11 cellular contexts compared by ENCODE assay signal in genomic region chr4:76211769-76212168, GRCh38. TPM values are rescaled to one million over a fixed set of nuclear protein-coding genes. Genes with fewer than 3 reads are reported as not detected.
DNase-seq lines count a peak whose midpoint lies in the region; ATAC-seq and TF ChIP-seq lines count a peak whose summit lies in the region.
"Had no signal": no experiment of that assay in that cellular context is flagged by ENCODE, and none has a peak within 500 bp of the region (broad histone marks: within the 10 kb centered on the region; RNA-seq: fewer than 3 reads in every experiment).

No MANE protein-coding gene starts in this region.

- peaks cover 50 to 74% (median 71%) of the 10 kb centered on the region in 3 donors for H3K4me1 Mint-ChIP-seq in CD8-positive, alpha-beta memory T cell

- no peak overlapping the region for H3K27ac ChIP-seq in CD8-positive, alpha-beta memory T cell (ENCODE audit: low read depth, low read length)
- H3K27ac ChIP-seq in ascending aorta = peak overlapping the region; percentile 97 to 99

- ATAC-seq in GM21737 (IDR thresholded peaks at IDR 0.05; ENCODE audit: unreplicated experiment) = no peak
- ATAC-seq in activated naive CD4-positive, alpha-beta T cell treated with anti-CD3 and anti-CD28 coated beads, Interleukin-2, amount 50 U/mL, for 72 hours = no peak
- no peak for ATAC-seq in HG03135 (IDR thresholded peaks at IDR 0.05; ENCODE audit: unreplicated experiment)
- ATAC-seq: HCT116 had no signal

- TF ChIP-seq CTCF in ascending aorta (IDR thresholded peaks at IDR 0.05) = no peak

- CTCF ChIA-PET in CD8-positive, alpha-beta memory T cell (lab: Charles Lee) = interaction anchor here (8.6 kb wide), 1 partner anchor 32 kb away, joined by 32 read pairs; no protein-coding TSS in a partner anchor

- H3K4me3 ChIP-seq in CD8-positive, alpha-beta memory T cell (ENCODE audit: low read length) = no peak overlapping the region
- peak overlapping the region; percentile 92 to 97 for H3K4me3 ChIP-seq in ascending aorta
- peak overlapping the region; percentile 72 for H3K4me3 ChIP-seq in skeletal muscle cell (ENCODE audit: low read depth, low read length)

- peak overlapping the region in 7 of 8 donors; percentile 52 to 97 (median 69) for H3K27ac Mint-ChIP-seq in CD8-positive, alpha-beta memory T cell
- no peak overlapping the region for H3K27ac Mint-ChIP-seq in activated naive CD4-positive, alpha-beta T cell treated with anti-CD3 and anti-CD28 coated beads, Interleukin-2, amount 50 U/mL, for 72 hours

- no peaks in the 10 kb centered on the region for H3K27me3 ChIP-seq in CD8-positive, alpha-beta memory T cell (ENCODE audit: insufficient read depth, low read length, poor library complexity, severe bottlenecking)
- no peaks in the 10 kb centered on the region for H3K27me3 ChIP-seq in ascending aorta

- H3K36me3 ChIP-seq in CD8-positive, alpha-beta memory T cell (ENCODE audit: insufficient read depth, low read length) = no peaks in the 10 kb centered on the region
- no peaks in the 10 kb centered on the region for H3K36me3 ChIP-seq in ascending aorta

- intact Hi-C loops in ascending aorta (cut with DNase I) = loop anchor here (2.0 to 5.0 kb wide), 5 partner anchors 13 to 946 kb away; partner anchors contain the start of genes CCNG2, SDAD1 and STBD1

- no peaks in the 10 kb centered on the region for H3K9me3 Mint-ChIP-seq in CD8-positive, alpha-beta memory T cell
- H3K9me3 Mint-ChIP-seq in activated naive CD4-positive, alpha-beta T cell treated with anti-CD3 and anti-CD28 coated beads, Interleukin-2, amount 50 U/mL, for 72 hours = no peaks in the 10 kb centered on the region

- no peak for DNase-seq in CD8-positive, alpha-beta memory T cell
- DNase-seq in ascending aorta (ENCODE audit: low spot score in 2 of 2) (no peak), inferior parietal cortex (ENCODE audit: extremely low spot score) (peak; percentile 22), skeletal muscle cell (ENCODE audit: low read depth) (no peak), NCI-H1417 treated with DMSO at 0.1 percent for 48 hours (lab: John Stamatoyannopoulos, UW) (no peak)
- DNase-seq in activated naive CD4-positive, alpha-beta T cell treated with anti-CD3 and anti-CD28 coated beads, Interleukin-2, amount 50 U/mL, for 72 hours (ENCODE audit: low spot score in 2 of 2) = no peak
- DNase-seq: activated effector memory CD4-positive, alpha-beta T cell treated with anti-CD3 and anti-CD28 coated beads, Interleukin-2, amount 50 U/mL, for 16 hours; KBM-7 had no signal

- peaks cover 0 to 2% of the 10 kb centered on the region in 2 donors for H3K27me3 Mint-ChIP-seq in CD8-positive, alpha-beta memory T cell

- POLR2A ChIA-PET in CD8-positive, alpha-beta memory T cell (lab: Charles Lee) = no interaction called here

- peaks cover 35% of the 10 kb centered on the region for H3K4me1 ChIP-seq in CD8-positive, alpha-beta memory T cell (ENCODE audit: insufficient read depth, low read length)
- peaks cover 15 to 62% of the 10 kb centered on the region in 2 donors for H3K4me1 ChIP-seq in ascending aorta

- peaks cover 0 to 7% (median 1%) of the 10 kb centered on the region in 3 donors for H3K36me3 Mint-ChIP-seq in CD8-positive, alpha-beta memory T cell
- peaks cover 0 to 4% of the 10 kb centered on the region in 2 donors for H3K36me3 Mint-ChIP-seq in activated naive CD4-positive, alpha-beta T cell treated with anti-CD3 and anti-CD28 coated beads, Interleukin-2, amount 50 U/mL, for 72 hours

- H3K4me3 Mint-ChIP-seq in CD8-positive, alpha-beta memory T cell = peak overlapping the region; percentile 0 to 89 (median 13)

- no peaks in the 10 kb centered on the region for H3K9me3 ChIP-seq in CD8-positive, alpha-beta memory T cell (ENCODE audit: low read length)
- no peaks in the 10 kb centered on the region for H3K9me3 ChIP-seq in ascending aorta

RNA-seq across cellular contexts. Expression of gene SCARB2, which starts 1.9 kb away (rescaled TPM):
- 1 to 10 TPM; 6.2 to 6.7 TPM for total RNA-seq in CD8-positive, alpha-beta memory T cell
- 17.6 TPM for polyA plus RNA-seq in CD8-positive, alpha-beta memory T cell
- total RNA-seq in ascending aorta = 94.1 TPM
- 1 to 10 TPM; 2.3 to 6.5 TPM for total RNA-seq in activated naive CD4-positive, alpha-beta T cell treated with anti-CD3 and anti-CD28 coated beads, Interleukin-2, amount 50 U/mL, for 72 hours

RNA-seq across cellular contexts. Expression of gene FAM47E, which starts 39.8 kb away (rescaled TPM):
- total RNA-seq in CD8-positive, alpha-beta memory T cell = not detected
- not detected for polyA plus RNA-seq in CD8-positive, alpha-beta memory T cell
- total RNA-seq in ascending aorta = not detected
- total RNA-seq in activated naive CD4-positive, alpha-beta T cell treated with anti-CD3 and anti-CD28 coated beads, Interleukin-2, amount 50 U/mL, for 72 hours = not detected

Comparison
In these comparisons a context has a peak if more than half of its experiments do, and no peak if none do; other contexts are left out.
1. H3K27ac Mint-ChIP-seq: peak in CD8-positive, alpha-beta memory T cell (7 of 8); none in activated naive CD4-positive, alpha-beta T cell treated with anti-CD3 and anti-CD28 coated beads, Interleukin-2, amount 50 U/mL, for 72 hours (0 of 2).
2. RNA of gene SCARB2, which starts 1.9 kb away (total RNA-seq): 94.1 TPM in ascending aorta (single experiment); 6.2 to 6.7 TPM in CD8-positive, alpha-beta memory T cell and 2.3 to 6.5 TPM in activated naive CD4-positive, alpha-beta T cell treated with anti-CD3 and anti-CD28 coated beads, Interleukin-2, amount 50 U/mL, for 72 hours; every median in the first group is over 10 times any median in the second.